ENCODE assay signal across 8 cellular contexts in the genomic region with DNA sequence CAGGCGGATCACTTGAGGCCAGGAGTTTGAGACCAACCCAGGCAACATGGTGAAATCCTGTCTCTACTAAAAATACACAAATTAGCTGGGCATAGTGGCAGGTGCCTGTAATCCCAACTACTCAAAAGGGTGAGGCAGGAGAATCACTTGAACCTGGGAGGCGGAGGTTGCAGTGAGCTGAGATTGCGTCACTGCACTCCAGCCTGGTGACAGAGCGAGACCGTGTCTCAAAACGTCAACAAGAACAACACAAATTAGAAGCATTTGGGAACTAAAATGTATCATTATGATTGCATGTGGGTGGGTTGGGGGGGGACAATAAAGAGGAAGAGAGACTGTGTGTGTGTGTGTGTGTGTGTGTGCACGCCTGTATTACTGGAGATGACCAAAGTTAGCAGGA. TPM values are rescaled to one million over a fixed set of nuclear protein-coding genes. Genes with fewer than 3 reads are reported as not detected.
DNase-seq lines count a peak whose midpoint lies in the region; ATAC-seq, FAIRE-seq and TF ChIP-seq lines count a peak whose summit lies in the region.
"Not testable (repeated sequence)": the region's sequence is repeated elsewhere in the genome, so short reads cannot be mapped to it uniquely, and the experiment has no call there.
"Had no signal": no experiment of that assay in that cellular context is flagged by ENCODE, and none has a peak within 500 bp of the region (broad histone marks: within the 10 kb centered on the region; RNA-seq: fewer than 3 reads in every experiment).

No MANE protein-coding gene starts in this region.

- H3K4me3 Mint-ChIP-seq in chondrocyte (ENCODE audit: unreplicated experiment) = not testable (repeated sequence)

- not testable (repeated sequence) for H3K9me3 Mint-ChIP-seq in chondrocyte (ENCODE audit: low read depth)

- peaks cover 16% of the 10 kb centered on the region for H3K36me3 Mint-ChIP-seq in chondrocyte (ENCODE audit: low read depth)

- not testable (repeated sequence) for FAIRE-seq in GM12891 (lab: Jason Lieb, UNC)

- H3K27me3 Mint-ChIP-seq in chondrocyte (ENCODE audit: low read depth) = peaks cover 37% of the 10 kb centered on the region

- 87 to 91% methylated on average over 7 of the region's 7 CpGs for WGBS in sigmoid colon, 2 donors
- 89 to 90% methylated on average over 7 of the region's 7 CpGs for WGBS in aorta, 2 donors

- H3K4me1 Mint-ChIP-seq in chondrocyte (ENCODE audit: low read depth) = not testable (repeated sequence)

- DNase-seq in GM12891 (ENCODE audit: insufficient read length, low spot score); left lung: not testable (repeated sequence)
- DNase-seq in chondrocyte (ENCODE audit: low spot score) (peak; percentile 22), lower lobe of right lung (peak; percentile 75), sigmoid colon (peak; percentile 10), aorta (peak; percentile 6 to 41)

- not testable (repeated sequence) for TF ChIP-seq CTCF in chondrocyte (IDR thresholded peaks at IDR 0.05); left lung (IDR thresholded peaks at IDR 0.05); lower lobe of right lung (IDR thresholded peaks at IDR 0.05); sigmoid colon (IDR thresholded peaks at IDR 0.05)

- not testable (repeated sequence) for H3K36me3 ChIP-seq in left lung; aorta (ENCODE audit: control insufficient read depth in 1 of 2, insufficient read depth in 2 of 2, low read length in 1 of 2)
- H3K36me3 ChIP-seq in lower lobe of right lung (peaks cover 30% of the 10 kb centered on the region), sigmoid colon (peaks cover 0 to 16% (median 0%) of the 10 kb centered on the region in 4 donors)

- H3K27me3 ChIP-seq in left lung; lower lobe of right lung (ENCODE audit: low read depth); sigmoid colon; aorta (ENCODE audit: control insufficient read depth in 1 of 2, insufficient read depth in 2 of 2, low read length in 1 of 2): not testable (repeated sequence)

- intact Hi-C loops in left lung (cut with DNase I); lower lobe of right lung (cut with DNase I); sigmoid colon (cut with DNase I); aorta (cut with DNase I): not testable (repeated sequence)

- TF ChIP-seq EP300 in sigmoid colon (IDR thresholded peaks at IDR 0.05) = not testable (repeated sequence)

- not testable (repeated sequence) for H3K27ac Mint-ChIP-seq in chondrocyte (ENCODE audit: unreplicated experiment)

- H3K9me3 ChIP-seq in left lung; lower lobe of right lung; sigmoid colon; aorta (ENCODE audit: control insufficient read depth, low read length): not testable (repeated sequence)

- peak; percentile 71 for ATAC-seq in left lung
- ATAC-seq in lower lobe of right lung = peak; percentile 61 to 87
- not testable (repeated sequence) for ATAC-seq in aorta (ENCODE audit: low FRiP score)

- TF ChIP-seq POLR2A in GM12891 (IDR thresholded peaks at IDR 0.05; ENCODE audit: low read depth, low read length); sigmoid colon (IDR thresholded peaks at IDR 0.05): not testable (repeated sequence)

- not testable (repeated sequence) for H3K4me3 ChIP-seq in left lung; lower lobe of right lung; sigmoid colon; aorta (ENCODE audit: low read length in 2 of 2)

- not testable (repeated sequence) for H3K4me1 ChIP-seq in left lung; lower lobe of right lung; sigmoid colon; aorta (ENCODE audit: control insufficient read depth in 1 of 2, insufficient read depth in 2 of 2, low read length in 2 of 2)

- H3K27ac ChIP-seq in left lung = peak overlapping the region in 1 of 2 donors; percentile 26
- H3K27ac ChIP-seq in lower lobe of right lung; sigmoid colon; aorta (ENCODE audit: low read depth in 1 of 2, low read length in 2 of 2): not testable (repeated sequence)

TF ChIP-seq in GM12891, 5 proteins besides CTCF, POLR2A, EP300 and RAD21:
- peak; percentile 13; the same call in 1 of the 2 replicates for TF ChIP-seq SPI1 (IDR thresholded peaks at IDR 0.05; ENCODE audit: low read depth, low read length)

RNA-seq across cellular contexts. Expression of gene MUC20, which starts 17.0 kb away (rescaled TPM):
- polyA plus RNA-seq in GM12891 (2012; ENCODE audit: low read depth, missing spikeins) = 0.72 TPM
- total RNA-seq in chondrocyte = 2.2 to 8.4 TPM (median 3.0 TPM) in 3 replicates
- 10 to 100 TPM in 1 of 2 donors, 1 to 10 TPM in 1; 7.7 to 20.3 TPM for total RNA-seq in left lung
- total RNA-seq in lower lobe of right lung = 14.3 TPM
- total RNA-seq in sigmoid colon = 10 to 100 TPM in 2 of 4 donors, 1 to 10 TPM in 2; 2.9 to 20.8 (median 7.1) TPM
- 10 to 100 TPM in 2 of 3 donors, 1 to 10 TPM in 1; 7.8 to 48.7 (median 13.9) TPM for polyA plus RNA-seq in sigmoid colon
- 10 to 100 TPM in 1 of 2 donors, 1 to 10 TPM in 1; 4.5 to 17.8 TPM for total RNA-seq in aorta
- 10 to 100 TPM in 1 of 2 donors, 1 to 10 TPM in 1; 2.9 to 17.7 TPM for polyA plus RNA-seq in aorta
- total RNA-seq: Daoy had no signal
- polyA plus RNA-seq: CD14-positive monocyte had no signal
